17 cellular contexts compared by ENCODE assay signal in genomic region chr3:69255928-69256327, GRCh38.
"Had no signal": no experiment of that assay in that cellular context is flagged by ENCODE, and none has a peak within 500 bp of the region (broad histone marks: within the 10 kb centered on the region; RNA-seq: fewer than 3 reads in every experiment).

No MANE protein-coding gene starts in this region.

- H3K27me3 ChIP-seq: breast epithelium, foreskin keratinocyte, neural progenitor cell, upper lobe of right lung had no signal

- H3K9me3 ChIP-seq: upper lobe of right lung had no signal

- H3K36me3 ChIP-seq: breast epithelium, neural progenitor cell, upper lobe of right lung had no signal

- H3K9me3 Mint-ChIP-seq: activated CD4-positive, alpha-beta memory T cell treated with anti-CD3 and anti-CD28 coated beads, Interleukin-2, amount 10 ng/mL, durations not matched to agents 7 days and 5 days; activated naive CD4-positive, alpha-beta T cell treated with anti-CD3 and anti-CD28 coated beads for 36 hours; activated naive CD8-positive, alpha-beta T cell treated with anti-CD3 and anti-CD28 coated beads, Interleukin-2, amount 10 ng/mL, durations not matched to agents 7 days and 5 days; activated T-cell treated with anti-CD3 and anti-CD28 coated beads, Interleukin-2, amount 50 U/mL, for 72 hours; naive thymus-derived CD4-positive, alpha-beta T cell had no signal

- H3K36me3 Mint-ChIP-seq: activated naive CD8-positive, alpha-beta T cell treated with anti-CD3 and anti-CD28 coated beads, Interleukin-2, amount 10 ng/mL, durations not matched to agents 7 days and 5 days; naive thymus-derived CD4-positive, alpha-beta T cell; neural progenitor cell had no signal

- DNase-seq: activated CD4-positive, alpha-beta memory T cell treated with anti-CD3 and anti-CD28 coated beads, Interleukin-2, amount 10 ng/mL, durations not matched to agents 7 days and 5 days; activated CD4-positive, alpha-beta T cell treated with anti-CD3 and anti-CD28 coated beads, Interleukin-2, amount 10 ng/mL, durations not matched to agents 24 days and 14 days; activated effector memory CD4-positive, alpha-beta T cell treated with Interleukin-2 at 50 U/mL for 16 hours; activated naive CD4-positive, alpha-beta T cell treated with anti-CD3 and anti-CD28 coated beads for 36 hours; activated naive CD8-positive, alpha-beta T cell treated with anti-CD3 and anti-CD28 coated beads, Interleukin-2, amount 10 ng/mL, durations not matched to agents 7 days and 5 days; activated T-cell treated with anti-CD3 and anti-CD28 coated beads, Interleukin-2, amount 50 U/mL, for 72 hours; amniotic stem cell; cerebellar nuclear complex; foreskin keratinocyte; naive thymus-derived CD4-positive, alpha-beta T cell; stimulated activated CD4-positive, alpha-beta T cell treated with anti-CD3 and anti-CD28 coated beads, Interleukin-12 subunit alpha, Interleukin-12 subunit beta, amount 100 ng/mL, for 4 hours; stimulated activated CD4-positive, alpha-beta T cell treated with anti-CD3 and anti-CD28 coated beads, Interleukin-4, amount 100 ng/mL, for 4 hours; stimulated activated naive CD8-positive, alpha-beta T cell treated with anti-CD3 and anti-CD28 coated beads, Interleukin-15, Interleukin-2, amounts not matched to agents 100 U/mL and 50 U/mL, for 24 hours; upper lobe of right lung had no signal

- H3K27ac Mint-ChIP-seq: activated CD4-positive, alpha-beta memory T cell treated with anti-CD3 and anti-CD28 coated beads, Interleukin-2, amount 10 ng/mL, durations not matched to agents 7 days and 5 days; activated CD4-positive, alpha-beta T cell treated with anti-CD3 and anti-CD28 coated beads, Interleukin-2, amount 10 ng/mL, durations not matched to agents 24 days and 14 days; activated naive CD4-positive, alpha-beta T cell treated with anti-CD3 and anti-CD28 coated beads for 36 hours; activated naive CD8-positive, alpha-beta T cell treated with anti-CD3 and anti-CD28 coated beads, Interleukin-2, amount 10 ng/mL, durations not matched to agents 7 days and 5 days; activated T-cell treated with anti-CD3 and anti-CD28 coated beads, Interleukin-2, amount 50 U/mL, for 72 hours; naive thymus-derived CD4-positive, alpha-beta T cell; neural progenitor cell had no signal

- H2AFZ ChIP-seq: neural progenitor cell had no signal

- H3K4me3 Mint-ChIP-seq: activated CD4-positive, alpha-beta memory T cell treated with anti-CD3 and anti-CD28 coated beads, Interleukin-2, amount 10 ng/mL, durations not matched to agents 7 days and 5 days; activated CD4-positive, alpha-beta T cell treated with anti-CD3 and anti-CD28 coated beads, Interleukin-2, amount 10 ng/mL, durations not matched to agents 24 days and 14 days; activated naive CD4-positive, alpha-beta T cell treated with anti-CD3 and anti-CD28 coated beads for 36 hours; activated naive CD8-positive, alpha-beta T cell treated with anti-CD3 and anti-CD28 coated beads, Interleukin-2, amount 10 ng/mL, durations not matched to agents 7 days and 5 days; activated T-cell treated with anti-CD3 and anti-CD28 coated beads, Interleukin-2, amount 50 U/mL, for 72 hours; naive thymus-derived CD4-positive, alpha-beta T cell; neural progenitor cell had no signal

- H3K9ac ChIP-seq: neural progenitor cell had no signal

- H3K4me2 ChIP-seq: neural progenitor cell had no signal

- H3K4me1 ChIP-seq: breast epithelium, foreskin keratinocyte, upper lobe of right lung had no signal

- ATAC-seq: activated T-cell treated with anti-CD3 and anti-CD28 coated beads, Interleukin-2, amount 50 U/mL, for 72 hours; foreskin keratinocyte; naive thymus-derived CD4-positive, alpha-beta T cell; stimulated activated naive CD8-positive, alpha-beta T cell treated with anti-CD3 and anti-CD28 coated beads, Interleukin-15, Interleukin-2, amounts not matched to agents 100 U/mL and 50 U/mL, for 24 hours; upper lobe of right lung had no signal

- H3K27ac ChIP-seq: breast epithelium, coronary artery, foreskin keratinocyte, neural progenitor cell, upper lobe of right lung had no signal

- H3K4me3 ChIP-seq: breast epithelium, coronary artery, neural progenitor cell, upper lobe of right lung had no signal

- H3K4me1 Mint-ChIP-seq: activated CD4-positive, alpha-beta memory T cell treated with anti-CD3 and anti-CD28 coated beads, Interleukin-2, amount 10 ng/mL, durations not matched to agents 7 days and 5 days; activated CD4-positive, alpha-beta T cell treated with anti-CD3 and anti-CD28 coated beads, Interleukin-2, amount 10 ng/mL, durations not matched to agents 24 days and 14 days; activated naive CD8-positive, alpha-beta T cell treated with anti-CD3 and anti-CD28 coated beads, Interleukin-2, amount 10 ng/mL, durations not matched to agents 7 days and 5 days; naive thymus-derived CD4-positive, alpha-beta T cell had no signal
